Comparison of ENCODE assay signal across 8 cellular contexts in genomic region chr1:151281225-151281968, GRCh38. TPM values are rescaled to one million over a fixed set of nuclear protein-coding genes. Genes with fewer than 3 reads are reported as not detected.
DNase-seq lines count a peak whose midpoint lies in the region; ATAC-seq and TF ChIP-seq lines count a peak whose summit lies in the region.

No MANE protein-coding gene starts in this region.

- H3F3A ChIP-seq in DOHH2 (ENCODE audit: control insufficient read depth, insufficient read depth), result 0 out of 2 replicates have a peak, but pooled peaks cover 6% of the 10 kb centered on the region

- CTCF ChIA-PET in RWPE1 (lab: Yijun Ruan, JAX), result interaction anchor here (0.6 to 2.0 kb wide), 5 partner anchors 20 to 675 kb away, joined by 3 to 8 read pairs (median 5); no protein-coding TSS in a partner anchor

- H3K27me3 Mint-ChIP-seq in natural killer cell (ENCODE audit: low read depth in 2 of 2), result no peaks in the 10 kb centered on the region

- POLR2A ChIA-PET in RWPE1 (lab: Yijun Ruan, JAX; ENCODE audit: low non-redundant PET), result interaction anchor here (0.5 to 1.0 kb wide), 4 partner anchors 27 to 135 kb away, joined by 3 to 5 read pairs (median 4); partner anchors contain the start of gene PSMD4

- peak overlapping the region; percentile 87 for H3K4me2 ChIP-seq in DOHH2 (ENCODE audit: low read length)

- ATAC-seq in natural killer cell, result peak; percentile 46 to 64 (median 47)

- H3K4me1 ChIP-seq in DOHH2 (ENCODE audit: control insufficient read depth, low read length), result peaks cover 37% of the 10 kb centered on the region

- H3K27ac Mint-ChIP-seq in natural killer cell, result peak overlapping the region; percentile 95 to 100

- no peaks in the 10 kb centered on the region for H3K27me3 ChIP-seq in DOHH2 (ENCODE audit: control insufficient read depth, low read length)

- no peaks in the 10 kb centered on the region for H3K9me3 ChIP-seq in DOHH2 (ENCODE audit: control insufficient read depth, insufficient read depth, low read length)

- intact Hi-C loops in natural killer cell (cut with micrococcal nuclease), result loop anchor here (1.0 to 5.0 kb wide), 4 partner anchors 60 to 509 kb away; partner anchors contain the start of genes CDC42SE1, RFX5 and TDRKH

- H3K9me3 Mint-ChIP-seq in natural killer cell, result no peaks in the 10 kb centered on the region

- no peaks in the 10 kb centered on the region for H3K36me3 Mint-ChIP-seq in natural killer cell

- TF ChIP-seq CTCF in DOHH2 (IDR thresholded peaks at IDR 0.05; ENCODE audit: low read depth, low read length, poor library complexity, severe bottlenecking), result no peak
- TF ChIP-seq CTCF in RWPE1 (conservative IDR thresholded peaks at IDR 0.05; ENCODE audit: low read depth), result no peak
- TF ChIP-seq CTCF in natural killer cell (IDR thresholded peaks at IDR 0.05), result peak; percentile 22

- H3K79me2 ChIP-seq in DOHH2 (ENCODE audit: control insufficient read depth, low read length), result peaks cover 40% of the 10 kb centered on the region

- H3K4me1 Mint-ChIP-seq in natural killer cell, result peaks cover 31 to 33% of the 10 kb centered on the region in 2 donors

- peak overlapping the region; percentile 92 for H3K27ac ChIP-seq in DOHH2 (ENCODE audit: low read depth, low read length)
- H3K27ac ChIP-seq in RWPE1, result peak overlapping the region; percentile 99

- peak overlapping the region; percentile 98 for H3K4me3 Mint-ChIP-seq in natural killer cell

- H3K36me3 ChIP-seq in DOHH2 (ENCODE audit: control insufficient read depth, low read length), result peaks cover 27% of the 10 kb centered on the region

- H4K20me1 ChIP-seq in DOHH2 (ENCODE audit: control insufficient read depth, insufficient read depth, low read depth, low read length), result no peaks in the 10 kb centered on the region

- DNase-seq in H4 (ENCODE audit: low spot score), result peak; percentile 95
- DNase-seq in LoVo (ENCODE audit: low spot score), result peak; percentile 96
- DNase-seq in RWPE1 (ENCODE audit: low spot score), result peak; percentile 96
- peak; percentile 93 for DNase-seq in activated T-helper 9 cell treated with anti-CD3 and anti-CD28 coated beads, Interleukin-2, amount 50 U/mL, for 16 hours (ENCODE audit: low read depth)
- DNase-seq in fibroblast of peridontal ligament (ENCODE audit: extremely low read depth), result peak; percentile 98
- peak; percentile 95 for DNase-seq in natural killer cell
- peak; percentile 91 to 96 (median 94) for DNase-seq in stimulated activated naive CD4-positive, alpha-beta T cell (lab: John Stamatoyannopoulos, UW)

- peak overlapping the region; percentile 95 for H3K4me3 ChIP-seq in DOHH2 (ENCODE audit: low read length)

- no peaks in the 10 kb centered on the region for H3K9me2 ChIP-seq in DOHH2 (replicated peaks; ENCODE audit: control insufficient read depth, low read length)

RNA-seq across cellular contexts. Expression of gene ZNF687, which starts 0.7 kb away (rescaled TPM):
- total RNA-seq in H4 (2014; rRNA removed; shearing (Covaris generic)), result 7.4 and 8.7 TPM in 2 replicates
- 10 to 100 TPM; 48.1 to 52.2 (median 48.6) TPM for total RNA-seq in natural killer cell

RNA-seq across cellular contexts. Expression of gene PSMD4, which starts 26.9 kb away (rescaled TPM):
- total RNA-seq in H4 (2014; rRNA removed; shearing (Covaris generic)), result 319 TPM in 2 replicates
- total RNA-seq in natural killer cell, result 100 to 1,000 TPM in 1 of 3 donors, 10 to 100 TPM in 2; 94.2 to 101 (median 99.3) TPM

RNA-seq across cellular contexts. Expression of gene PI4KB, which starts 45.8 kb away (rescaled TPM):
- 19.7 and 21.2 TPM in 2 replicates for total RNA-seq in H4 (2014; rRNA removed; shearing (Covaris generic))
- total RNA-seq in natural killer cell, result 10 to 100 TPM; 68.2 to 99.3 (median 95.0) TPM

Comparison
In these comparisons a context has a peak if more than half of its experiments do, and no peak if none do; other contexts are left out.
1. Peak in every context shown above with its lines: DNase-seq, ATAC-seq, H3K4me3 ChIP-seq and H3K27ac ChIP-seq.